Comparison of ENCODE assay signal across 24 cellular contexts in the genomic region with DNA sequence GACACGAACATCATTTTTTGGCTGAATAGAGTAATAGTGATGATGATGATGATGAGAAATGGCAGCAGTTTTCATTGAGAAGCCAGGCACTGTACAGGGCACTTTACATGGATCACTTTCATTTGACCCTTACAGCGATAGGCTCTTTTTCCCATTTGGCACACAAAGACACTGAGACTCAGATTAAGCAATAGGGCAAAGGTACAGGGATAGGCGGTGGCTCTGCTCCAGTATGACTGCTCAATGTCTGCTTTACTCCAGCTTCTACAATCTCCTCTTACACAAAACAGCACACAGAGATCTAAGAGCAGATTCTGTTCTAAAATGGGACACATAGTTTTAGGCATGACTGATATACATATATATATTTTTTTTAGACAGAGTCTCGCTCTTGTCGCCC. TPM values are rescaled to one million over a fixed set of nuclear protein-coding genes. Genes with fewer than 3 reads are reported as not detected.
A peak's percentile ranks its signal among the peaks of the same experiment; 100 is the strongest.
DNase-seq lines count a peak whose midpoint lies in the region; ATAC-seq lines count a peak whose summit lies in the region.
"Had no signal": no experiment of that assay in that cellular context is flagged by ENCODE, and none has a peak within 500 bp of the region (broad histone marks: within the 10 kb centered on the region; RNA-seq: fewer than 3 reads in every experiment).

No MANE protein-coding gene starts in this region.

- intact Hi-C loops in Right ventricle myocardium superior (cut with DNase I) (no loop called here), left cardiac atrium (cut with DNase I) (no loop called here), left colon (cut with DNase I, micrococcal nuclease) (no loop called here)

- DNase-seq in Right ventricle myocardium superior (no peak), left cardiac atrium (no peak), left colon (peak in 1 of 2 donors; percentile 18), mucosa of gallbladder (ENCODE audit: low spot score) (peak; percentile 45), activated gamma-delta T cell treated with Interleukin-2 at 50 U/mL for 16 hours (no peak), UCSD-AML1 (lab: John Stamatoyannopoulos, UW; ENCODE audit: unreplicated experiment) (no peak)
- DNase-seq: CD8-positive, alpha-beta T cell; DND-41; GM23248; HFFc6; IMR-90; KG1; MG63; NCI-H2029; NCI-H446 treated with DMSO at 0.1 percent for 48 hours; NCI-H526; NCI-H82; NK-92 treated with Interleukin-12 subunit alpha and Interleukin-12 subunit beta, amount 100 ng/mL, for 24 hours; PC-9 had no signal

- peak; percentile 51 for ATAC-seq in Right ventricle myocardium superior (ENCODE audit: poor library complexity)
- no peak for ATAC-seq in left cardiac atrium
- peak; percentile 97 for ATAC-seq in left colon
- no peak for ATAC-seq in GM18909 (IDR thresholded peaks at IDR 0.05; ENCODE audit: poor library complexity, unreplicated experiment)
- no peak for ATAC-seq in HG02870 (IDR thresholded peaks at IDR 0.05; ENCODE audit: unreplicated experiment)
- ATAC-seq: CD8-positive, alpha-beta T cell; Right ventricle myocardium inferior had no signal

RNA-seq across cellular contexts. Expression of a gene that starts 40.6 kb away (rescaled TPM):
- 8.9 TPM for total RNA-seq in Right ventricle myocardium superior
- total RNA-seq in left cardiac atrium = 1 to 10 TPM; 2.9 to 5.2 TPM
- 1 to 10 TPM in 1 of 2 donors, not detected in 1; 2.9 TPM for total RNA-seq in left colon
- total RNA-seq in mucosa of gallbladder = 5.6 TPM
- total RNA-seq: GM23248, HFFc6, IMR-90, PC-9, RPMI7951, SJSA1 had no signal

Comparison
In these comparisons a context has a peak if more than half of its experiments do, and no peak if none do; other contexts are left out.
1. ATAC-seq: peak in Right ventricle myocardium superior (single experiment) and left colon (single experiment); none in left cardiac atrium (0 of 2), GM18909 (single experiment) and HG02870 (single experiment).